ENCODE assay signal across 26 cellular contexts in genomic region chr6:18515767-18516166, GRCh38.
DNase-seq lines count a peak whose midpoint lies in the region; ATAC-seq and TF ChIP-seq lines count a peak whose summit lies in the region.
"Had no signal": no experiment of that assay in that cellular context is flagged by ENCODE, and none has a peak within 500 bp of the region (broad histone marks: within the 10 kb centered on the region; RNA-seq: fewer than 3 reads in every experiment).

No MANE protein-coding gene starts in this region.

- ATAC-seq in GM21381 (IDR thresholded peaks at IDR 0.05; ENCODE audit: unreplicated experiment) = no peak
- ATAC-seq: heart left ventricle; stimulated activated memory B cell treated with anti-CD40 and anti-IgM and Interleukin-4, amounts not matched to agents 10 μg/mL and 1 μg/mL and 100 μg/mL, for 72 hours had no signal

- intact Hi-C loops in A673 (cut with micrococcal nuclease; ENCODE audit: unreplicated experiment) = no loop called here
- intact Hi-C loops in Caco-2 (cut with micrococcal nuclease; ENCODE audit: unreplicated experiment) = no loop called here

- DNase-seq in A673 (ENCODE audit: low spot score) (peak; percentile 76), HT1080 (ENCODE audit: low read depth) (peak; percentile 52), amniotic epithelial cell (ENCODE audit: low read depth) (peak; percentile 12), kidney glomerular epithelial cell (lab: John Stamatoyannopoulos, UW) (peak; percentile 51), Caco-2 (no peak), inferior parietal cortex (ENCODE audit: extremely low spot score) (no peak)
- no peak for DNase-seq in activated CD4-positive, alpha-beta T cell treated with anti-CD3 and anti-CD28 coated beads, Interleukin-2, amount 50 U/mL, for 48 hours
- DNase-seq: 8988T; activated effector memory CD4-positive, alpha-beta T cell treated with Interleukin-2 at 50 U/mL for 16 hours; adrenal gland; central memory CD4-positive, alpha-beta T cell; DMS153; esophagus squamous epithelium; heart left ventricle; islet precursor cell; NCI-H1105; NCI-H2171; NCI-H69; nephron progenitor cell; OCI-M1; tibial artery had no signal

- no peaks in the 10 kb centered on the region for H3K9me3 Mint-ChIP-seq in Caco-2 (ENCODE audit: unreplicated experiment)
- H3K9me3 Mint-ChIP-seq: memory B cell; nephron progenitor cell; stimulated activated memory B cell treated with anti-CD40 and anti-IgM and Interleukin-4, amounts not matched to agents 10 μg/mL and 1 μg/mL and 100 μg/mL, for 72 hours had no signal

- H3K4me1 ChIP-seq in A673 (ENCODE audit: insufficient read depth, low read length, poor library complexity, severe bottlenecking) (peaks cover 20% of the 10 kb centered on the region), Caco-2 (no peaks in the 10 kb centered on the region)
- H3K4me1 ChIP-seq: adrenal gland, heart left ventricle, tibial artery had no signal

- POLR2A ChIA-PET in A673 (lab: Charles Lee; ENCODE audit: low non-redundant PET) (no interaction called here), Caco-2 (lab: Charles Lee) (no interaction called here)

- no peaks in the 10 kb centered on the region for H3K27me3 ChIP-seq in A673 (replicated peaks; ENCODE audit: insufficient read depth, low read depth, low read length, poor library complexity)
- no peaks in the 10 kb centered on the region for H3K27me3 ChIP-seq in Caco-2 (replicated peaks; ENCODE audit: control insufficient read depth, insufficient read depth, low read length)
- H3K27me3 ChIP-seq: adrenal gland, esophagus squamous epithelium, heart left ventricle, tibial artery had no signal

- no peak overlapping the region for H3K4me3 ChIP-seq in A673 (ENCODE audit: low read depth, low read length, poor library complexity, severe bottlenecking)
- H3K4me3 ChIP-seq in Caco-2 (ENCODE audit: low read depth, low read length) = no peak overlapping the region
- H3K4me3 ChIP-seq: adrenal gland, esophagus squamous epithelium, heart left ventricle, tibial artery had no signal

- CTCF ChIA-PET in A673 (lab: Charles Lee) = no interaction called here
- CTCF ChIA-PET in Caco-2 (lab: Charles Lee) = no interaction called here

- H3K4me1 Mint-ChIP-seq in Caco-2 (ENCODE audit: low read depth, unreplicated experiment) = no peaks in the 10 kb centered on the region
- H3K4me1 Mint-ChIP-seq: memory B cell had no signal

- H3K27me3 Mint-ChIP-seq in Caco-2 (ENCODE audit: insufficient read depth, unreplicated experiment) = peaks cover 13% of the 10 kb centered on the region
- H3K27me3 Mint-ChIP-seq: memory B cell had no signal

- no peak overlapping the region for H3K27ac Mint-ChIP-seq in Caco-2 (ENCODE audit: unreplicated experiment)
- H3K27ac Mint-ChIP-seq: memory B cell; nephron progenitor cell; stimulated activated memory B cell treated with anti-CD40 and anti-IgM and Interleukin-4, amounts not matched to agents 10 μg/mL and 1 μg/mL and 100 μg/mL, for 72 hours had no signal

- TF ChIP-seq CTCF in A673 (conservative IDR thresholded peaks at IDR 0.05; ENCODE audit: low read depth, low read length) = no peak
- TF ChIP-seq CTCF in Caco-2 (IDR thresholded peaks at IDR 0.05; ENCODE audit: insufficient read depth in 1 of 2, low read depth in 1 of 2, low read length in 1 of 2, severe bottlenecking in 1 of 2, unreplicated experiment in 1 of 2) = no peak

- H3K9me3 ChIP-seq in A673 (ENCODE audit: low read depth, low read length, poor library complexity, severe bottlenecking) = no peaks in the 10 kb centered on the region
- H3K9me3 ChIP-seq in Caco-2 = no peaks in the 10 kb centered on the region
- H3K9me3 ChIP-seq: adrenal gland, esophagus squamous epithelium, heart left ventricle, tibial artery had no signal

- H3K36me3 ChIP-seq in A673 (ENCODE audit: insufficient read depth, low read length, poor library complexity, severe bottlenecking) (no peaks in the 10 kb centered on the region), Caco-2 (ENCODE audit: control insufficient read depth, insufficient read depth, low read length) (no peaks in the 10 kb centered on the region)
- H3K36me3 ChIP-seq: adrenal gland, esophagus squamous epithelium, heart left ventricle, tibial artery had no signal

- peak overlapping the region; percentile 73 for H3K27ac ChIP-seq in A673 (ENCODE audit: low read depth, low read length, poor library complexity, severe bottlenecking)
- H3K27ac ChIP-seq: adrenal gland, C4-2B, esophagus squamous epithelium, heart left ventricle, KMS-11, tibial artery had no signal

- BruUV-seq in A673 (replicated peaks; lab: Mats Ljungman, UMichigan) (no TSS peak), Caco-2 (replicated peaks; lab: Mats Ljungman, UMichigan) (no TSS peak)

- H3K36me3 Mint-ChIP-seq in Caco-2 (ENCODE audit: insufficient read depth, unreplicated experiment) = no peaks in the 10 kb centered on the region
- H3K36me3 Mint-ChIP-seq: memory B cell; stimulated activated memory B cell treated with anti-CD40 and anti-IgM and Interleukin-4, amounts not matched to agents 10 μg/mL and 1 μg/mL and 100 μg/mL, for 72 hours had no signal

- H3K4me3 Mint-ChIP-seq in Caco-2 (ENCODE audit: unreplicated experiment) = no peak overlapping the region
- H3K4me3 Mint-ChIP-seq: memory B cell; nephron progenitor cell; stimulated activated memory B cell treated with anti-CD40 and anti-IgM and Interleukin-4, amounts not matched to agents 10 μg/mL and 1 μg/mL and 100 μg/mL, for 72 hours had no signal

Comparison
In these comparisons a context has a peak if more than half of its experiments do, and no peak if none do; other contexts are left out.
1. DNase-seq: peak in A673 (single experiment), HT1080 (single experiment), amniotic epithelial cell (single experiment) and kidney glomerular epithelial cell (single experiment); none in Caco-2 (0 of 2), inferior parietal cortex (single experiment) and activated CD4-positive, alpha-beta T cell treated with anti-CD3 and anti-CD28 coated beads, Interleukin-2, amount 50 U/mL, for 48 hours (0 of 2).